Comparison of ENCODE assay signal across 21 cellular contexts in the genomic region with DNA sequence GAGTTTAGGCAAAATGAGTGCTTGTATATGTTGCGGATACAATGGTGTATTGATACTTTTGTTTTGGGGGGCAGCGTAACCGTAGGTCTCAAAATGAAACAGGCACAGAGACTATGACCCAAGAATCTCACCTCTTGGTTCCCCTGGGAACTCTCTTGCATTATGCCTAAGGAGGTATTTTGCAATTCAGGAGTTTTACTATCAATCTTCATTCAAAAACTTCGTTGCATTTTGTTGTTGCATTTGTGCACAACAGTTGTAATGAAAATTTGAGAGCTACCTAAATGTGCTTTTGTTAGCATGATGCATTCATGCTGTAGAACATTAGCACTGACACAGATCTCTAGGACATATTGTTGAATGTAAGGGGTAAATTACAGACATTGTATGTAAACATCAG. TPM values are rescaled to one million over a fixed set of nuclear protein-coding genes. Genes with fewer than 3 reads are reported as not detected.
A peak's percentile ranks its signal among the peaks of the same experiment; 100 is the strongest.
DNase-seq lines count a peak whose midpoint lies in the region; ATAC-seq and TF ChIP-seq lines count a peak whose summit lies in the region.
"Had no signal": no experiment of that assay in that cellular context is flagged by ENCODE, and none has a peak within 500 bp of the region (broad histone marks: within the 10 kb centered on the region; RNA-seq: fewer than 3 reads in every experiment).

No MANE protein-coding gene starts in this region.

- H3K79me2 ChIP-seq in mesendoderm (ENCODE audit: control insufficient read depth, insufficient read depth, low read length): peaks cover 15% of the 10 kb centered on the region
- H3K79me2 ChIP-seq in PC-3 (ENCODE audit: low read length): peaks cover 54% of the 10 kb centered on the region

- BruUV-seq in PC-3 (replicated peaks; lab: Mats Ljungman, UMichigan): no TSS peak

- H3F3A ChIP-seq in PC-3 (ENCODE audit: low read length, unreplicated experiment): peaks cover 3% of the 10 kb centered on the region

- no peak overlapping the region for H3K4ac ChIP-seq in mesendoderm (ENCODE audit: low read depth, low read length)

- no peak overlapping the region for H2BK120ac ChIP-seq in mesendoderm (ENCODE audit: low read depth, low read length)

- no peaks in the 10 kb centered on the region for H3K9me3 ChIP-seq in PC-3 (ENCODE audit: low read length)
- H3K9me3 ChIP-seq: Caco-2, SJCRH30 had no signal

- H4K8ac ChIP-seq in mesendoderm (ENCODE audit: low read depth, low read length): no peak overlapping the region

- DNase-seq in NCI-H2171 treated with DMSO at 0.1 percent for 48 hours (lab: John Stamatoyannopoulos, UW) (peak; percentile 16), NCI-H2171 (lab: John Stamatoyannopoulos, UW) (no peak), NCI-H69 (lab: John Stamatoyannopoulos, UW) (peak; percentile 85), cardiac fibroblast (ENCODE audit: low read depth in 2 of 2) (peak; percentile 13 to 19), mesendoderm (peak; percentile 22), PC-3 (no peak), cortex of kidney (lab: John Stamatoyannopoulos, UW) (no peak)
- DNase-seq: 8988T, Caco-2, DMS153, GDM1, NCI-H1105, NCI-H226, NCI-H524, PC-9, SJCRH30 had no signal

- TF ChIP-seq CTCF in cardiac fibroblast (IDR thresholded peaks at IDR 0.05; ENCODE audit: low read depth, low read length) (no peak), PC-3 (conservative IDR thresholded peaks at IDR 0.05; ENCODE audit: low read depth, low read length) (no peak)

- ATAC-seq in PC-3: no peak
- no peak for ATAC-seq in GM18907 (IDR thresholded peaks at IDR 0.05; ENCODE audit: unreplicated experiment)

- no peak overlapping the region for H4K5ac ChIP-seq in mesendoderm (ENCODE audit: low read length)

- POLR2A ChIA-PET in PC-3 (lab: Charles Lee; ENCODE audit: unreplicated experiment): no interaction called here

- CTCF ChIA-PET in PC-3 (lab: Charles Lee): no interaction called here

- H3K27ac ChIP-seq in mesendoderm (ENCODE audit: low read depth, low read length): no peak overlapping the region
- H3K27ac ChIP-seq in PC-3 (ENCODE audit: low read length): no peak overlapping the region
- H3K27ac ChIP-seq: PC-9, SJCRH30 had no signal

- H3K23ac ChIP-seq in mesendoderm (ENCODE audit: low read length): no peak overlapping the region

- H3K4me1 ChIP-seq in mesendoderm (ENCODE audit: control insufficient read depth, low read depth, low read length) (peaks cover 4% of the 10 kb centered on the region), PC-3 (ENCODE audit: insufficient read depth, low read length) (peaks cover 15% of the 10 kb centered on the region; the same call in 1 of the 2 replicates)
- H3K4me1 ChIP-seq: Caco-2, SJCRH30 had no signal

- 0 out of 2 replicates have a peak, but pooled peaks cover 4% of the 10 kb centered on the region for H4K20me1 ChIP-seq in PC-3 (ENCODE audit: low read length)

- intact Hi-C loops in PC-3 (cut with micrococcal nuclease): no loop called here

- H3K36me3 ChIP-seq in mesendoderm (ENCODE audit: control insufficient read depth, insufficient read depth, low read length): no peaks in the 10 kb centered on the region
- H3K36me3 ChIP-seq in PC-3 (ENCODE audit: low read depth, low read length): peaks cover 4% of the 10 kb centered on the region; the same call in 1 of the 2 replicates

- no peak overlapping the region for H3K4me3 ChIP-seq in cardiac fibroblast (replicated peaks in 1 of 2; ENCODE audit: low read depth in 2 of 2, low read length in 2 of 2)
- H3K4me3 ChIP-seq in mesendoderm (ENCODE audit: low read length): no peak overlapping the region
- H3K4me3 ChIP-seq in PC-3 (ENCODE audit: low read length): no peak overlapping the region
- H3K4me3 ChIP-seq: PC-9, SJCRH30 had no signal

- no peaks in the 10 kb centered on the region for H3K9me2 ChIP-seq in PC-3 (replicated peaks; ENCODE audit: low read length)

- H3K9ac ChIP-seq in mesendoderm (ENCODE audit: low read length) (no peak overlapping the region), PC-3 (ENCODE audit: low read length) (no peak overlapping the region)

- WGBS in mesendoderm (ENCODE audit: extremely low coverage, insufficient coverage, low lambda C conversion rate): 100% methylated on average over 1 of the region's 4 CpGs

- no peaks in the 10 kb centered on the region for H3K27me3 ChIP-seq in mesendoderm (ENCODE audit: insufficient read depth, low read length, poor library complexity)
- H3K27me3 ChIP-seq in PC-3 (ENCODE audit: low read length): no peaks in the 10 kb centered on the region
- H3K27me3 ChIP-seq: SJCRH30 had no signal

- H2BK15ac ChIP-seq in mesendoderm (replicated peaks; ENCODE audit: low read depth): no peak overlapping the region

- H3K4me2 ChIP-seq in mesendoderm (ENCODE audit: low read length): no peak overlapping the region
- no peak overlapping the region for H3K4me2 ChIP-seq in PC-3 (ENCODE audit: low read length)
- H3K4me2 ChIP-seq: PC-9 had no signal

- no peak overlapping the region for H2BK5ac ChIP-seq in mesendoderm (ENCODE audit: low read length)

- H2AK5ac ChIP-seq in mesendoderm (ENCODE audit: low read length): no peak overlapping the region

- no peak overlapping the region for H2AFZ ChIP-seq in PC-3 (ENCODE audit: low read length)
- H2AFZ ChIP-seq: PC-9 had no signal

- no peak overlapping the region for H3K18ac ChIP-seq in mesendoderm (ENCODE audit: low read length)

- H3K56ac ChIP-seq in mesendoderm (ENCODE audit: low read length): no peak overlapping the region

- H3K79me1 ChIP-seq in mesendoderm (ENCODE audit: low read length): peaks cover 6% of the 10 kb centered on the region

RNA-seq across cellular contexts. Expression of gene VTA1, which starts 18.2 kb away (rescaled TPM):
- polyA plus RNA-seq in mesendoderm (2013, experiment 1 of 2): 96.0 TPM
- polyA plus RNA-seq in mesendoderm (2013, experiment 2 of 2): 95.4 TPM
- 35.9 and 38.6 TPM in 2 replicates for total RNA-seq in PC-3 (2014; rRNA removed)

RNA-seq across cellular contexts. Expression of gene NMBR, which starts 18.3 kb away (rescaled TPM):
- polyA plus RNA-seq in mesendoderm (2013, experiment 1 of 2): 0.03 TPM
- polyA plus RNA-seq in mesendoderm (2013, experiment 2 of 2): 0.03 TPM
- not detected in 2 replicates for total RNA-seq in PC-3 (2014; rRNA removed)
- total RNA-seq: Caco-2, Daoy, LHCN-M2 had no signal
- polyA plus RNA-seq: CD14-positive monocyte had no signal

RNA-seq across cellular contexts. Expression of gene GJE1, which starts 32.5 kb away (rescaled TPM):
- not detected for polyA plus RNA-seq in mesendoderm (2013, experiment 1 of 2)
- not detected for polyA plus RNA-seq in mesendoderm (2013, experiment 2 of 2)
- not detected in 2 replicates for total RNA-seq in PC-3 (2014; rRNA removed)
- total RNA-seq: Caco-2, Daoy, LHCN-M2, PC-9, SJCRH30 had no signal
- polyA plus RNA-seq: AG04450, CD14-positive monocyte had no signal

Comparison
In these comparisons a context has a peak if more than half of its experiments do, and no peak if none do; other contexts are left out.
1. DNase-seq: peak in NCI-H2171 treated with DMSO at 0.1 percent for 48 hours (single experiment), NCI-H69 (single experiment), cardiac fibroblast (2 of 2) and mesendoderm (single experiment); none in NCI-H2171 (single experiment), PC-3 (single experiment) and cortex of kidney (single experiment).